8 cellular contexts compared by ENCODE assay signal in genomic region chr2:151826737-151827157, GRCh38. TPM values are rescaled to one million over a fixed set of nuclear protein-coding genes. Genes with fewer than 3 reads are reported as not detected.
A peak's percentile ranks its signal among the peaks of the same experiment; 100 is the strongest.
DNase-seq lines count a peak whose midpoint lies in the region; ATAC-seq and TF ChIP-seq lines count a peak whose summit lies in the region.

No MANE protein-coding gene starts in this region.

- H3K9me3 ChIP-seq in HEK293 (ENCODE audit: control insufficient read depth, insufficient read depth, low read depth, low read length) = no peaks in the 10 kb centered on the region
- H3K9me3 ChIP-seq in iPS-18c (ENCODE audit: control insufficient read depth, insufficient read depth, low read length) = no peaks in the 10 kb centered on the region
- no peaks in the 10 kb centered on the region for H3K9me3 ChIP-seq in suprapubic skin

- ATAC-seq in activated B cell treated with CpG ODN at 0.5 μM for 24 hours (ENCODE audit: low read depth) (no peak), GM19328 (IDR thresholded peaks at IDR 0.05; ENCODE audit: unreplicated experiment) (no peak)

- intact Hi-C loops in activated B cell treated with CpG ODN at 0.5 μM for 24 hours (cut with micrococcal nuclease) = loop anchor here (5.0 kb wide), 2 partner anchors 121 to 539 kb away; partner anchors contain the start of gene NMI

- H3K4me1 Mint-ChIP-seq in activated B cell treated with CpG ODN at 0.5 μM for 24 hours = peaks cover 62% of the 10 kb centered on the region

- H3K4me1 ChIP-seq in HEK293 (ENCODE audit: control insufficient read depth, insufficient read depth, low read length) (peaks cover 4% of the 10 kb centered on the region; the same call in 1 of the 2 replicates), suprapubic skin (peaks cover 46% of the 10 kb centered on the region)

- H3K27ac Mint-ChIP-seq in activated B cell treated with CpG ODN at 0.5 μM for 24 hours = peak overlapping the region; percentile 79

- no peak for TF ChIP-seq POLR2A in suprapubic skin (IDR thresholded peaks at IDR 0.05)

- 25% methylated on average over 6 of the region's 6 CpGs for WGBS in suprapubic skin

- H3K27ac ChIP-seq in HEK293 (ENCODE audit: extremely low read depth, low read depth, low read length) (no peak overlapping the region), suprapubic skin (no peak overlapping the region)

- TF ChIP-seq CTCF in HEK293 (tag by site-specific recombination; IDR thresholded peaks at IDR 0.05) = no peak
- TF ChIP-seq CTCF in activated B cell treated with CpG ODN at 0.5 μM for 24 hours (IDR thresholded peaks at IDR 0.05) = no peak
- TF ChIP-seq CTCF in suprapubic skin (IDR thresholded peaks at IDR 0.05) = no peak

- peak overlapping the region; percentile 83 for H3K4me3 Mint-ChIP-seq in activated B cell treated with CpG ODN at 0.5 μM for 24 hours

- POLR2A ChIA-PET in HEK293 (lab: Yijun Ruan, JAX) (interaction anchor here (0.6 to 1.8 kb wide), 2 partner anchors 10 to 234 kb away, joined by 4 to 5 read pairs; no protein-coding TSS in a partner anchor), activated B cell treated with CpG ODN at 0.5 μM for 24 hours (lab: Charles Lee) (interaction anchor here (1.0 to 3.3 kb wide), 4 partner anchors 14 to 566 kb away, joined by 3 to 25 read pairs (median 6); partner anchors contain the start of gene RBM43)

- no peaks in the 10 kb centered on the region for H3K9me3 Mint-ChIP-seq in activated B cell treated with CpG ODN at 0.5 μM for 24 hours

- no peaks in the 10 kb centered on the region for H3K27me3 Mint-ChIP-seq in activated B cell treated with CpG ODN at 0.5 μM for 24 hours

- peaks cover 5% of the 10 kb centered on the region for H3K36me3 Mint-ChIP-seq in activated B cell treated with CpG ODN at 0.5 μM for 24 hours (ENCODE audit: low read depth)

- TF ChIP-seq EP300 in suprapubic skin (IDR thresholded peaks at IDR 0.05) = no peak

- H3K27me3 ChIP-seq in suprapubic skin = no peaks in the 10 kb centered on the region

- H3K4me3 ChIP-seq in HEK293 (ENCODE audit: low read depth, low read length) = peak overlapping the region; percentile 95
- peak overlapping the region; percentile 86 for H3K4me3 ChIP-seq in iPS-18c (ENCODE audit: insufficient read depth, low read depth, low read length)
- H3K4me3 ChIP-seq in suprapubic skin = peak overlapping the region; percentile 83

- CTCF ChIA-PET in HEK293 (lab: Yijun Ruan, JAX) = interaction anchor here (1.4 kb wide), 1 partner anchor 9 kb away, joined by 3 read pairs; no protein-coding TSS in a partner anchor
- CTCF ChIA-PET in activated B cell treated with CpG ODN at 0.5 μM for 24 hours (lab: Charles Lee) = interaction anchor here (1.1 kb wide), 1 partner anchor 121 kb away, joined by 3 read pairs; no protein-coding TSS in a partner anchor

- DNase-seq in AG08396 (ENCODE audit: low spot score) = peak; percentile 12
- DNase-seq in activated B cell treated with CpG ODN at 0.5 μM for 24 hours = no peak
- DNase-seq in suprapubic skin (ENCODE audit: low spot score in 2 of 2) = no peak
- DNase-seq in hippocampal formation (lab: John Stamatoyannopoulos, UW) = no peak
- no peak for DNase-seq in activated CD8-positive, alpha-beta memory T cell treated with anti-CD3 and anti-CD28 coated beads, Interleukin-2, amount 50 U/mL, for 48 hours

- H3K36me3 ChIP-seq in HEK293 (ENCODE audit: control insufficient read depth in 2 of 2, insufficient read depth in 1 of 2, low read length in 2 of 2) (no peaks in the 10 kb centered on the region), suprapubic skin (no peaks in the 10 kb centered on the region)

TF ChIP-seq in HEK293, 187 proteins besides CTCF, POLR2A, EP300 and RAD21:
- TF ChIP-seq PRDM4 (tag by site-specific recombination; IDR thresholded peaks at IDR 0.05) = no peak
- no peak for TF ChIP-seq RBAK (tag by site-specific recombination; IDR thresholded peaks at IDR 0.05)
- TF ChIP-seq SP7 (tag by site-specific recombination; IDR thresholded peaks at IDR 0.05) = 0 out of 2 replicates have a peak, but pooled peaks have one; percentile 8
- no peak for TF ChIP-seq ZNF169 (tag by site-specific recombination; IDR thresholded peaks at IDR 0.05)
- TF ChIP-seq PATZ1 (tag by site-specific recombination; IDR thresholded peaks at IDR 0.05) = no peak
- TF ChIP-seq ZNF202 (tag by site-specific recombination; IDR thresholded peaks at IDR 0.05; ENCODE audit: borderline replicate concordance) = no peak
- TF ChIP-seq ZBTB17 (tag by site-specific recombination; IDR thresholded peaks at IDR 0.05) = peak; percentile 18; the same call in 1 of the 2 replicates
- TF ChIP-seq ZBTB48 (tag by site-specific recombination; IDR thresholded peaks at IDR 0.05) = peak; percentile 49; the same call in 1 of the 2 replicates
- 0 out of 2 replicates have a peak, but pooled peaks have one; percentile 10 for TF ChIP-seq ZSCAN4 (tag by site-specific recombination; IDR thresholded peaks at IDR 0.05)
- 0 out of 2 replicates have a peak, but pooled peaks have one; percentile 12 for TF ChIP-seq EGR2 (tag by site-specific recombination; IDR thresholded peaks at IDR 0.05; ENCODE audit: low read depth)
- peak; percentile 44; the same call in 1 of the 2 replicates for TF ChIP-seq ZFHX2 (tag by site-specific recombination; conservative IDR thresholded peaks at IDR 0.05)
- TF ChIP-seq ZNF600 (tag by site-specific recombination; IDR thresholded peaks at IDR 0.05) = peak; percentile 29; the same call in 1 of the 2 replicates

RNA-seq across cellular contexts. Expression of gene ARL5A, which starts 1.5 kb away (rescaled TPM):
- total RNA-seq in activated B cell treated with CpG ODN at 0.5 μM for 24 hours (51.0 and 53.2 TPM in 2 replicates), suprapubic skin (100 to 1,000 TPM in 1 of 4 donors, 10 to 100 TPM in 3; 76.7 to 124 (median 94.5) TPM)
